ENCODE assay signal across 1 cellular context in the genomic region with DNA sequence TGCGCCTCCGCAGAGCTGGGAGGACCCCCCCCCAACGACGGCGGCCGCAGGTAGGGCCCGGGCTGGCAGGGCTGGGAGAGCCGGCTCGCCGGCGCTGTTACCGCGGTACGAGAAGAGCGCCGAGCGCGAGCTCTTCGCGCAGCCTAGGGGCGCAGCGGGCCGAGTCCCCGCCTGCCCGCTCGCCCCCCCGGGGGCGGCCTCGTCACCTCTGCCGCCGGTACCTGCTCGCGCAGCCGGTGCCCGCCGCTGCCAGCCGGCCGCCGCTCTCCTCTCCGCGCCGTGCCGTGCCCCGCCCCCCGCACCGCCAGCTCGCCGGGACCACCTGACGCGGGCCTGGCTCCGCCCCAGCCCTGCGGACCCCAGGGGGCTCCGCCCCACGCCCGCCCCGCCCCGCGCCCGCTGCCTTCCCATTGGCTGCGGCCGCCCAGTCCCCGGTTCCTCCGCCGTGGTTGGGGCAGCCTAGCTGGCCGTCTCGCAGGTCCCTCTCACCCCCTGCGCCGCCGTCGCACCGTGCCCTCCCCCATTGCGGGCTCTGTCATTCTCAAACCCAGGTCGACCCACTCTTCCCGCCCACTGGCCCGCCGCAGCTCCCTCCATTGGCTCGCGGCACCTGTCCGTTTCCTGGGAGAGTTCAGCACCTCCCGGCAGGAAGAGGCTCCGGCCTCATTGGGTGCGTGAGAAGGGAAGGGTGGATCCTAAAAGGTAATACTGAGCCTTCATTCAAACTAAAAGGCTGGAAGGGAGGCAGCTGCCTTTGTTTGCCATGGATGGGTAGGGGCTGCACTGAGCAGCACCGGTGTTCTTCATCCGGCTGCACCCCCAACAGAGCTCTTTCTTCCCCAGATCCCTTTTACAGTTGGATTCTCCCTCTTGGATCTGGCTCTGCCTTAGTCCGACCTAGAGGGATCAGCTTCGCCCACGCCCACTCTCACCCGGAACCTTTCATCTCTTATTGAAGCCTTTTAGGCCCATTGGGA.
A peak's percentile ranks its signal among the peaks of the same experiment; 100 is the strongest.
TF ChIP-seq lines count a peak whose summit lies in the region.

MAP3K9 (minus strand) TSS at position 276 of the 977 bp plus-strand sequence. CDS start 342 bp downstream, outside the sequence.

TF ChIP-seq in HEK293, 187 proteins besides CTCF, POLR2A, EP300 and RAD21 (continued from another document):
- TF ChIP-seq, protein P1, sequence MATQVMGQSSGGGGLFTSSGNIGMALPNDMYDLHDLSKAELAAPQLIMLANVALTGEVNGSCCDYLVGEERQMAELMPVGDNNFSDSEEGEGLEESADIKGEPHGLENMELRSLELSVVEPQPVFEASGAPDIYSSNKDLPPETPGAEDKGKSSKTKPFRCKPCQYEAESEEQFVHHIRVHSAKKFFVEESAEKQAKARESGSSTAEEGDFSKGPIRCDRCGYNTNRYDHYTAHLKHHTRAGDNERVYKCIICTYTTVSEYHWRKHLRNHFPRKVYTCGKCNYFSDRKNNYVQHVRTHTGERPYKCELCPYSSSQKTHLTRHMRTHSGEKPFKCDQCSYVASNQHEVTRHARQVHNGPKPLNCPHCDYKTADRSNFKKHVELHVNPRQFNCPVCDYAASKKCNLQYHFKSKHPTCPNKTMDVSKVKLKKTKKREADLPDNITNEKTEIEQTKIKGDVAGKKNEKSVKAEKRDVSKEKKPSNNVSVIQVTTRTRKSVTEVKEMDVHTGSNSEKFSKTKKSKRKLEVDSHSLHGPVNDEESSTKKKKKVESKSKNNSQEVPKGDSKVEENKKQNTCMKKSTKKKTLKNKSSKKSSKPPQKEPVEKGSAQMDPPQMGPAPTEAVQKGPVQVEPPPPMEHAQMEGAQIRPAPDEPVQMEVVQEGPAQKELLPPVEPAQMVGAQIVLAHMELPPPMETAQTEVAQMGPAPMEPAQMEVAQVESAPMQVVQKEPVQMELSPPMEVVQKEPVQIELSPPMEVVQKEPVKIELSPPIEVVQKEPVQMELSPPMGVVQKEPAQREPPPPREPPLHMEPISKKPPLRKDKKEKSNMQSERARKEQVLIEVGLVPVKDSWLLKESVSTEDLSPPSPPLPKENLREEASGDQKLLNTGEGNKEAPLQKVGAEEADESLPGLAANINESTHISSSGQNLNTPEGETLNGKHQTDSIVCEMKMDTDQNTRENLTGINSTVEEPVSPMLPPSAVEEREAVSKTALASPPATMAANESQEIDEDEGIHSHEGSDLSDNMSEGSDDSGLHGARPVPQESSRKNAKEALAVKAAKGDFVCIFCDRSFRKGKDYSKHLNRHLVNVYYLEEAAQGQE (tag by site-specific recombination; IDR thresholded peaks at IDR 0.05): no peak
- TF ChIP-seq ZNF548 (tag by site-specific recombination; IDR thresholded peaks at IDR 0.05) (no peak), ZNF112 (tag by site-specific recombination; IDR thresholded peaks at IDR 0.05) (no peak), ZNF549 (tag by site-specific recombination; IDR thresholded peaks at IDR 0.05) (no peak), ZNF555 (tag by site-specific recombination; conservative IDR thresholded peaks at IDR 0.05) (no peak), MYNN (tag by site-specific recombination; IDR thresholded peaks at IDR 0.05; ENCODE audit: borderline replicate concordance) (peak; percentile 85), ZNF121 (tag by site-specific recombination; IDR thresholded peaks at IDR 0.05) (no peak), ZNF146 (tag by site-specific recombination; IDR thresholded peaks at IDR 0.05) (no peak), TRIM28 (IDR thresholded peaks at IDR 0.05; ENCODE audit: borderline replicate concordance, low read length) (no peak), ZBTB11 (tag by site-specific recombination; conservative IDR thresholded peaks at IDR 0.05; ENCODE audit: low read depth) (no peak), ZNF37A (tag by site-specific recombination; IDR thresholded peaks at IDR 0.05) (no peak), GLIS2 (tag by site-specific recombination; IDR thresholded peaks at IDR 0.05) (peak; percentile 92), ZIC2 (tag by site-specific recombination; IDR thresholded peaks at IDR 0.05) (peak; percentile 38; the same call in 1 of the 2 replicates), ZNF707 (tag by site-specific recombination; IDR thresholded peaks at IDR 0.05) (no peak), HOXC10 (CRISPR knock-in tag; IDR thresholded peaks at IDR 0.05) (no peak), ZBTB21 (tag by site-specific recombination; IDR thresholded peaks at IDR 0.05) (no peak), ZNF398 (tag by site-specific recombination; IDR thresholded peaks at IDR 0.05) (no peak), OVOL3 (tag by site-specific recombination; IDR thresholded peaks at IDR 0.05) (no peak), ZNF843 (tag by site-specific recombination; IDR thresholded peaks at IDR 0.05) (no peak), ZNF768 (tag by site-specific recombination; IDR thresholded peaks at IDR 0.05) (no peak), RBAK (tag by site-specific recombination; IDR thresholded peaks at IDR 0.05) (no peak), ZNF404 (tag by site-specific recombination; IDR thresholded peaks at IDR 0.05) (no peak), ZEB2 (tag by site-specific recombination; IDR thresholded peaks at IDR 0.05) (peak; percentile 40; the same call in 1 of the 2 replicates), ZSCAN18 (tag by site-specific recombination; IDR thresholded peaks at IDR 0.05) (no peak), ZNF785 (tag by site-specific recombination; IDR thresholded peaks at IDR 0.05) (no peak), GFI1B (tag by site-specific recombination; IDR thresholded peaks at IDR 0.05) (no peak), ZNF133 (tag by site-specific recombination; IDR thresholded peaks at IDR 0.05) (no peak), HOXA7 (CRISPR knock-in tag; IDR thresholded peaks at IDR 0.05; ENCODE audit: borderline replicate concordance) (no peak)
- TF ChIP-seq, protein P2, sequence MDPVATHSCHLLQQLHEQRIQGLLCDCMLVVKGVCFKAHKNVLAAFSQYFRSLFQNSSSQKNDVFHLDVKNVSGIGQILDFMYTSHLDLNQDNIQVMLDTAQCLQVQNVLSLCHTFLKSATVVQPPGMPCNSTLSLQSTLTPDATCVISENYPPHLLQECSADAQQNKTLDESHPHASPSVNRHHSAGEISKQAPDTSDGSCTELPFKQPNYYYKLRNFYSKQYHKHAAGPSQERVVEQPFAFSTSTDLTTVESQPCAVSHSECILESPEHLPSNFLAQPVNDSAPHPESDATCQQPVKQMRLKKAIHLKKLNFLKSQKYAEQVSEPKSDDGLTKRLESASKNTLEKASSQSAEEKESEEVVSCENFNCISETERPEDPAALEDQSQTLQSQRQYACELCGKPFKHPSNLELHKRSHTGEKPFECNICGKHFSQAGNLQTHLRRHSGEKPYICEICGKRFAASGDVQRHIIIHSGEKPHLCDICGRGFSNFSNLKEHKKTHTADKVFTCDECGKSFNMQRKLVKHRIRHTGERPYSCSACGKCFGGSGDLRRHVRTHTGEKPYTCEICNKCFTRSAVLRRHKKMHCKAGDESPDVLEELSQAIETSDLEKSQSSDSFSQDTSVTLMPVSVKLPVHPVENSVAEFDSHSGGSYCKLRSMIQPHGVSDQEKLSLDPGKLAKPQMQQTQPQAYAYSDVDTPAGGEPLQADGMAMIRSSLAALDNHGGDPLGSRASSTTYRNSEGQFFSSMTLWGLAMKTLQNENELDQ (tag by site-specific recombination; IDR thresholded peaks at IDR 0.05; ENCODE audit: low read depth): no peak
- TF ChIP-seq, protein P3, sequence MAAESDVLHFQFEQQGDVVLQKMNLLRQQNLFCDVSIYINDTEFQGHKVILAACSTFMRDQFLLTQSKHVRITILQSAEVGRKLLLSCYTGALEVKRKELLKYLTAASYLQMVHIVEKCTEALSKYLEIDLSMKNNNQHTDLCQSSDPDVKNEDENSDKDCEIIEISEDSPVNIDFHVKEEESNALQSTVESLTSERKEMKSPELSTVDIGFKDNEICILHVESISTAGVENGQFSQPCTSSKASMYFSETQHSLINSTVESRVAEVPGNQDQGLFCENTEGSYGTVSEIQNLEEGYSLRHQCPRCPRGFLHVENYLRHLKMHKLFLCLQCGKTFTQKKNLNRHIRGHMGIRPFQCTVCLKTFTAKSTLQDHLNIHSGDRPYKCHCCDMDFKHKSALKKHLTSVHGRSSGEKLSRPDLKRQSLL (tag by site-specific recombination; IDR thresholded peaks at IDR 0.05): no peak
- TF ChIP-seq, protein P4, sequence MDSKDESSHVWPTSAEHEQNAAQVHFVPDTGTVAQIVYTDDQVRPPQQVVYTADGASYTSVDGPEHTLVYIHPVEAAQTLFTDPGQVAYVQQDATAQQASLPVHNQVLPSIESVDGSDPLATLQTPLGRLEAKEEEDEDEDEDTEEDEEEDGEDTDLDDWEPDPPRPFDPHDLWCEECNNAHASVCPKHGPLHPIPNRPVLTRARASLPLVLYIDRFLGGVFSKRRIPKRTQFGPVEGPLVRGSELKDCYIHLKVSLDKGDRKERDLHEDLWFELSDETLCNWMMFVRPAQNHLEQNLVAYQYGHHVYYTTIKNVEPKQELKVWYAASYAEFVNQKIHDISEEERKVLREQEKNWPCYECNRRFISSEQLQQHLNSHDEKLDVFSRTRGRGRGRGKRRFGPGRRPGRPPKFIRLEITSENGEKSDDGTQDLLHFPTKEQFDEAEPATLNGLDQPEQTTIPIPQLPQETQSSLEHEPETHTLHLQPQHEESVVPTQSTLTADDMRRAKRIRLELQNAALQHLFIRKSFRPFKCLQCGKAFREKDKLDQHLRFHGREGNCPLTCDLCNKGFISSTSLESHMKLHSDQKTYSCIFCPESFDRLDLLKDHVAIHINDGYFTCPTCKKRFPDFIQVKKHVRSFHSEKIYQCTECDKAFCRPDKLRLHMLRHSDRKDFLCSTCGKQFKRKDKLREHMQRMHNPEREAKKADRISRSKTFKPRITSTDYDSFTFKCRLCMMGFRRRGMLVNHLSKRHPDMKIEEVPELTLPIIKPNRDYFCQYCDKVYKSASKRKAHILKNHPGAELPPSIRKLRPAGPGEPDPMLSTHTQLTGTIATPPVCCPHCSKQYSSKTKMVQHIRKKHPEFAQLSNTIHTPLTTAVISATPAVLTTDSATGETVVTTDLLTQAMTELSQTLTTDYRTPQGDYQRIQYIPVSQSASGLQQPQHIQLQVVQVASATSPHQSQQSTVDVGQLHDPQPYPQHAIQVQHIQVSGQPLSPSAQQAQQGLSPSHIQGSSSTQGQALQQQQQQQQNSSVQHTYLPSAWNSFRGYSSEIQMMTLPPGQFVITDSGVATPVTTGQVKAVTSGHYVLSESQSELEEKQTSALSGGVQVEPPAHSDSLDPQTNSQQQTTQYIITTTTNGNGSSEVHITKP (tag by site-specific recombination; IDR thresholded peaks at IDR 0.05): peak; percentile 97
- TF ChIP-seq, protein P5, sequence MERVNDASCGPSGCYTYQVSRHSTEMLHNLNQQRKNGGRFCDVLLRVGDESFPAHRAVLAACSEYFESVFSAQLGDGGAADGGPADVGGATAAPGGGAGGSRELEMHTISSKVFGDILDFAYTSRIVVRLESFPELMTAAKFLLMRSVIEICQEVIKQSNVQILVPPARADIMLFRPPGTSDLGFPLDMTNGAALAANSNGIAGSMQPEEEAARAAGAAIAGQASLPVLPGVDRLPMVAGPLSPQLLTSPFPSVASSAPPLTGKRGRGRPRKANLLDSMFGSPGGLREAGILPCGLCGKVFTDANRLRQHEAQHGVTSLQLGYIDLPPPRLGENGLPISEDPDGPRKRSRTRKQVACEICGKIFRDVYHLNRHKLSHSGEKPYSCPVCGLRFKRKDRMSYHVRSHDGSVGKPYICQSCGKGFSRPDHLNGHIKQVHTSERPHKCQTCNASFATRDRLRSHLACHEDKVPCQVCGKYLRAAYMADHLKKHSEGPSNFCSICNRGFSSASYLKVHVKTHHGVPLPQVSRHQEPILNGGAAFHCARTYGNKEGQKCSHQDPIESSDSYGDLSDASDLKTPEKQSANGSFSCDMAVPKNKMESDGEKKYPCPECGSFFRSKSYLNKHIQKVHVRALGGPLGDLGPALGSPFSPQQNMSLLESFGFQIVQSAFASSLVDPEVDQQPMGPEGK (tag by site-specific recombination; IDR thresholded peaks at IDR 0.05): peak; percentile 69; the same call in 1 of the 2 replicates
